ENCODE assay signal across 8 cellular contexts in the genomic region with DNA sequence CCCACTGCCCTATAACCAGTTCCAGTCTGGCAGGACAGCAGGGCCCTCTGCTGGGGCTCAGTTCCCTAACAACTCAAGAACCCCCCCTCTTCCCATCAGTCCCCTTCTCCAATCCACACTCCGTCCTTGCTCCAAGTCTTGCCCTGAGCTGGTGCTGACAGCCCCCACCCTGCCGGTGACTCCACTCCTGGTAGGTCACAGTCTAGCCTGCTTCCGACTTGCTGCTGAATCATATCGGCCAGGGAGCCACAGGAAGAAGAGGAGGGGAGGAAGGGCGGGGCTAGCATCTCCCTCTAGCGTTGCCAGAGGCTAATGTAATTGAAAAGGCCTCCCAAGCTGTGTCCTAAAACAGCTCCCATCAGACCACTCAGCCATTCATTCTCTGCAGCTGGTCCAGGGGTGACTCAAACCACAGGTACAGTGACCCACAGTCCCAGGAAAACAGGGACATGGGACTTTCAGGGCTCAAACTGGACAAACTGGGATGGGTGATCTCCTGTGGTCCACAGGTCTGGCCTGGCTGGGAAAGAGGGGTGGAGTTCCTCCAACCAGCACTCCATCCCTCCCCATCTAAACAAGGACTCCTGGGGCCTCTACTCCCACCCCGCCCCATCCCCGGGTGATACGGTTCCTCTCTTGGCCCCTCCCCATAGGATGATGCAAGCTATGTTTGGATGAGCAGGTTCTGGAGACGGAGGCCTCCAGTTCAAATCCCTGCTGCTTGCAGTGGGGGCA.
DNase-seq lines count a peak whose midpoint lies in the region; ATAC-seq lines count a peak whose summit lies in the region.

No MANE protein-coding gene starts in this region.

- no peaks in the 10 kb centered on the region for H3K27me3 Mint-ChIP-seq in activated T-helper 17 cell treated with anti-CD3 and anti-CD28 coated beads, Interleukin-2, amount 50 U/mL, for 72 hours

- ATAC-seq in HG02938 (IDR thresholded peaks at IDR 0.05; ENCODE audit: unreplicated experiment) = peak; percentile 30
- ATAC-seq in activated T-helper 17 cell treated with anti-CD3 and anti-CD28 coated beads, Interleukin-2, amount 50 U/mL, for 72 hours (replicated peaks) = peak; percentile 91

- peak overlapping the region; percentile 70 for H3K27ac Mint-ChIP-seq in activated T-helper 17 cell treated with anti-CD3 and anti-CD28 coated beads, Interleukin-2, amount 50 U/mL, for 72 hours

- peaks cover 19 to 40% (median 20%) of the 10 kb centered on the region in 3 donors for H3K4me1 ChIP-seq in skeletal muscle tissue (ENCODE audit: control insufficient read depth in 3 of 3, insufficient read depth in 3 of 3, low read length in 3 of 3)

- H3K9me3 ChIP-seq in skeletal muscle tissue (ENCODE audit: control insufficient read depth in 3 of 3, low read length in 3 of 3) = no peaks in the 10 kb centered on the region

- H3K27me3 ChIP-seq in skeletal muscle tissue (ENCODE audit: control insufficient read depth in 3 of 3, insufficient read depth in 3 of 3, low read length in 3 of 3) = no peaks in the 10 kb centered on the region

- H3K9ac ChIP-seq in skeletal muscle tissue (ENCODE audit: low read depth in 1 of 3, low read length in 3 of 3) = peak overlapping the region in 1 of 3 donors; percentile 12

- H3K4me3 Mint-ChIP-seq in activated T-helper 17 cell treated with anti-CD3 and anti-CD28 coated beads, Interleukin-2, amount 50 U/mL, for 72 hours = peak overlapping the region; percentile 68

- H3K4me1 Mint-ChIP-seq in activated T-helper 17 cell treated with anti-CD3 and anti-CD28 coated beads, Interleukin-2, amount 50 U/mL, for 72 hours = peaks cover 15% of the 10 kb centered on the region

- peak; percentile 58 for DNase-seq in DMS 273 (lab: John Stamatoyannopoulos, UW; ENCODE audit: unreplicated experiment)
- no peak for DNase-seq in DMS 273 treated with DMSO at 0.1 percent for 48 hours (lab: John Stamatoyannopoulos, UW)
- DNase-seq in RPMI8226 = peak; percentile 59
- peak; percentile 88 for DNase-seq in glomerular visceral epithelial cell (ENCODE audit: extremely low spot score)
- no peak for DNase-seq in NCI-H2029 (lab: John Stamatoyannopoulos, UW)

- H3K27ac ChIP-seq in skeletal muscle tissue (ENCODE audit: low read depth, low read length) = peak overlapping the region; percentile 73

- no peak overlapping the region for H3K4me3 ChIP-seq in skeletal muscle tissue (ENCODE audit: low read length in 3 of 3)

- H3K36me3 Mint-ChIP-seq in activated T-helper 17 cell treated with anti-CD3 and anti-CD28 coated beads, Interleukin-2, amount 50 U/mL, for 72 hours (ENCODE audit: low read depth) = no peaks in the 10 kb centered on the region

- H3K36me3 ChIP-seq in skeletal muscle tissue (ENCODE audit: control insufficient read depth in 3 of 3, insufficient read depth in 3 of 3, low read length in 3 of 3) = no peaks in the 10 kb centered on the region

- no peaks in the 10 kb centered on the region for H3K9me3 Mint-ChIP-seq in activated T-helper 17 cell treated with anti-CD3 and anti-CD28 coated beads, Interleukin-2, amount 50 U/mL, for 72 hours

Comparison
In these comparisons a context has a peak if more than half of its experiments do, and no peak if none do; other contexts are left out.
1. DNase-seq: peak in DMS 273 (single experiment), RPMI8226 (single experiment) and glomerular visceral epithelial cell (single experiment); none in DMS 273 treated with DMSO at 0.1 percent for 48 hours (single experiment) and NCI-H2029 (single experiment).